ENCODE assay signal across 16 cellular contexts in genomic region chr13:110289174-110289573, GRCh38. TPM values are rescaled to one million over a fixed set of nuclear protein-coding genes. Genes with fewer than 3 reads are reported as not detected.
DNase-seq lines count a peak whose midpoint lies in the region; ATAC-seq and TF ChIP-seq lines count a peak whose summit lies in the region.
"Had no signal": no experiment of that assay in that cellular context is flagged by ENCODE, and none has a peak within 500 bp of the region (broad histone marks: within the 10 kb centered on the region; RNA-seq: fewer than 3 reads in every experiment).

No MANE protein-coding gene starts in this region.

- no peak overlapping the region for H3K4me3 ChIP-seq in stomach

- H3K27ac ChIP-seq in stomach, result peak overlapping the region in 3 of 5 donors; percentile 55 to 82 (median 62)
- H3K27ac ChIP-seq: 22Rv1 had no signal

- H3K4me3 Mint-ChIP-seq in activated CD8-positive, alpha-beta memory T cell treated with anti-CD3 and anti-CD28 coated beads, Interleukin-2, amount 10 ng/mL, durations not matched to agents 7 days and 5 days, result no peak overlapping the region
- no peak overlapping the region for H3K4me3 Mint-ChIP-seq in natural killer cell treated with Interleukin-12 subunit alpha and Interleukin-12 subunit beta and Interleukin-15 and Interleukin-18, amount 100 ng/mL, for 72 hours
- H3K4me3 Mint-ChIP-seq: CD14-positive monocyte; CD8-positive, alpha-beta T cell; H9 had no signal

- no peak for TF ChIP-seq EP300 in stomach (IDR thresholded peaks at IDR 0.05)

- peak; percentile 38 for DNase-seq in activated CD8-positive, alpha-beta memory T cell treated with anti-CD3 and anti-CD28 coated beads for 24 hours
- no peak for DNase-seq in activated CD8-positive, alpha-beta memory T cell treated with anti-CD3 and anti-CD28 coated beads, Interleukin-2, amount 10 ng/mL, durations not matched to agents 7 days and 5 days
- peak; percentile 62 for DNase-seq in mesenteric fat pad (ENCODE audit: low spot score)
- DNase-seq in stomach, result no peak
- DNase-seq in natural killer cell treated with Interleukin-12 subunit alpha and Interleukin-12 subunit beta and Interleukin-15 and Interleukin-18, amount 100 ng/mL, for 72 hours (ENCODE audit: low spot score), result no peak
- DNase-seq in HuH-7 (ENCODE audit: low spot score), result no peak
- DNase-seq in NCI-H2107 (lab: John Stamatoyannopoulos, UW), result no peak
- DNase-seq: CD8-positive, alpha-beta T cell; COR-L47; DMS153; DMS79 treated with DMSO at 0.1 percent for 48 hours; EL; GOT3; H9 had no signal

- no peak overlapping the region for H3K27ac Mint-ChIP-seq in activated CD8-positive, alpha-beta memory T cell treated with anti-CD3 and anti-CD28 coated beads, Interleukin-2, amount 10 ng/mL, durations not matched to agents 7 days and 5 days
- H3K27ac Mint-ChIP-seq in natural killer cell treated with Interleukin-12 subunit alpha and Interleukin-12 subunit beta and Interleukin-15 and Interleukin-18, amount 100 ng/mL, for 72 hours, result no peak overlapping the region
- H3K27ac Mint-ChIP-seq: CD14-positive monocyte; CD8-positive, alpha-beta T cell; H9 had no signal

- no peak for TF ChIP-seq POLR2A in stomach (IDR thresholded peaks at IDR 0.05)

- TF ChIP-seq CTCF in stomach (IDR thresholded peaks at IDR 0.05), result no peak

- H3K4me1 Mint-ChIP-seq in activated CD8-positive, alpha-beta memory T cell treated with anti-CD3 and anti-CD28 coated beads, Interleukin-2, amount 10 ng/mL, durations not matched to agents 7 days and 5 days, result no peaks in the 10 kb centered on the region
- H3K4me1 Mint-ChIP-seq in natural killer cell treated with Interleukin-12 subunit alpha and Interleukin-12 subunit beta and Interleukin-15 and Interleukin-18, amount 100 ng/mL, for 72 hours (ENCODE audit: low read depth in 2 of 2), result no peaks in the 10 kb centered on the region
- H3K4me1 Mint-ChIP-seq: CD14-positive monocyte had no signal

- H3K4me1 ChIP-seq in stomach, result peaks cover 2 to 69% (median 21%) of the 10 kb centered on the region in 4 donors

- H3K27me3 Mint-ChIP-seq in activated CD8-positive, alpha-beta memory T cell treated with anti-CD3 and anti-CD28 coated beads, Interleukin-2, amount 10 ng/mL, durations not matched to agents 7 days and 5 days, result peaks cover 6% of the 10 kb centered on the region
- peaks cover 3 to 14% of the 10 kb centered on the region in 2 donors for H3K27me3 Mint-ChIP-seq in natural killer cell treated with Interleukin-12 subunit alpha and Interleukin-12 subunit beta and Interleukin-15 and Interleukin-18, amount 100 ng/mL, for 72 hours

- CTCF ChIA-PET in activated CD8-positive, alpha-beta memory T cell treated with anti-CD3 and anti-CD28 coated beads, Interleukin-2, amount 10 ng/mL, durations not matched to agents 7 days and 5 days (lab: Charles Lee), result no interaction called here

- peaks cover 0 to 5% (median 0%) of the 10 kb centered on the region in 4 donors for H3K36me3 ChIP-seq in stomach

- H3K27me3 ChIP-seq in stomach, result no peaks in the 10 kb centered on the region

- 84 to 92% (median 86%) methylated on average over 9 of the region's 9 CpGs for WGBS in stomach, 5 donors

- H3K9me3 Mint-ChIP-seq in activated CD8-positive, alpha-beta memory T cell treated with anti-CD3 and anti-CD28 coated beads, Interleukin-2, amount 10 ng/mL, durations not matched to agents 7 days and 5 days (ENCODE audit: low read depth), result no peaks in the 10 kb centered on the region
- H3K9me3 Mint-ChIP-seq in natural killer cell treated with Interleukin-12 subunit alpha and Interleukin-12 subunit beta and Interleukin-15 and Interleukin-18, amount 100 ng/mL, for 72 hours, result no peaks in the 10 kb centered on the region
- H3K9me3 Mint-ChIP-seq: CD8-positive, alpha-beta T cell; H9 had no signal

- no peaks in the 10 kb centered on the region for H3K9me3 ChIP-seq in stomach

- intact Hi-C loops in stomach (cut with DNase I; ENCODE audit: low total_unique reads), result no loop called here

- H3K36me3 Mint-ChIP-seq in activated CD8-positive, alpha-beta memory T cell treated with anti-CD3 and anti-CD28 coated beads, Interleukin-2, amount 10 ng/mL, durations not matched to agents 7 days and 5 days, result no peaks in the 10 kb centered on the region
- H3K36me3 Mint-ChIP-seq in natural killer cell treated with Interleukin-12 subunit alpha and Interleukin-12 subunit beta and Interleukin-15 and Interleukin-18, amount 100 ng/mL, for 72 hours, result no peaks in the 10 kb centered on the region
- H3K36me3 Mint-ChIP-seq: CD14-positive monocyte; CD8-positive, alpha-beta T cell had no signal

- ATAC-seq in activated CD8-positive, alpha-beta memory T cell treated with anti-CD3 and anti-CD28 coated beads, Interleukin-2, amount 10 ng/mL, durations not matched to agents 7 days and 5 days, result no peak
- ATAC-seq in natural killer cell treated with Interleukin-12 subunit alpha and Interleukin-12 subunit beta and Interleukin-15 and Interleukin-18, amount 100 ng/mL, for 72 hours, result no peak
- ATAC-seq: CD8-positive, alpha-beta T cell had no signal

RNA-seq across cellular contexts. Expression of gene COL4A1, which starts 17.8 kb away (rescaled TPM):
- total RNA-seq in activated CD8-positive, alpha-beta memory T cell treated with anti-CD3 and anti-CD28 coated beads, Interleukin-2, amount 10 ng/mL, durations not matched to agents 7 days and 5 days, result not detected
- 1,996 TPM for total RNA-seq in mesenteric fat pad
- 100 to 1,000 TPM; 132 to 798 (median 175) TPM for total RNA-seq in stomach
- polyA plus RNA-seq in stomach, result 10 to 100 TPM; 18.8 to 59.0 (median 30.6) TPM
- not detected for total RNA-seq in natural killer cell treated with Interleukin-12 subunit alpha and Interleukin-12 subunit beta and Interleukin-15 and Interleukin-18, amount 100 ng/mL, for 72 hours
- total RNA-seq: CD8-positive, alpha-beta T cell had no signal

RNA-seq across cellular contexts. Expression of gene COL4A2, which starts 17.9 kb away (rescaled TPM):
- not detected for total RNA-seq in activated CD8-positive, alpha-beta memory T cell treated with anti-CD3 and anti-CD28 coated beads, Interleukin-2, amount 10 ng/mL, durations not matched to agents 7 days and 5 days
- total RNA-seq in mesenteric fat pad (1,333 TPM), stomach (100 to 1,000 TPM; 134 to 531 (median 366) TPM)
- 10 to 100 TPM; 24.0 to 96.6 (median 38.4) TPM for polyA plus RNA-seq in stomach
- not detected for total RNA-seq in natural killer cell treated with Interleukin-12 subunit alpha and Interleukin-12 subunit beta and Interleukin-15 and Interleukin-18, amount 100 ng/mL, for 72 hours
- total RNA-seq: CD8-positive, alpha-beta T cell had no signal
- polyA plus RNA-seq: CD14-positive monocyte had no signal

Comparison
In these comparisons a context has a peak if more than half of its experiments do, and no peak if none do; other contexts are left out.
1. DNase-seq: peak in activated CD8-positive, alpha-beta memory T cell treated with anti-CD3 and anti-CD28 coated beads for 24 hours (single experiment) and mesenteric fat pad (single experiment); none in activated CD8-positive, alpha-beta memory T cell treated with anti-CD3 and anti-CD28 coated beads, Interleukin-2, amount 10 ng/mL, durations not matched to agents 7 days and 5 days (single experiment), stomach (single experiment), natural killer cell treated with Interleukin-12 subunit alpha and Interleukin-12 subunit beta and Interleukin-15 and Interleukin-18, amount 100 ng/mL, for 72 hours (single experiment), HuH-7 (single experiment) and NCI-H2107 (single experiment).
2. RNA of gene COL4A1, which starts 17.8 kb away (total RNA-seq): 1,996 TPM in mesenteric fat pad (single experiment) and 132 to 798 TPM in stomach; not detected in activated CD8-positive, alpha-beta memory T cell treated with anti-CD3 and anti-CD28 coated beads, Interleukin-2, amount 10 ng/mL, durations not matched to agents 7 days and 5 days and not detected in natural killer cell treated with Interleukin-12 subunit alpha and Interleukin-12 subunit beta and Interleukin-15 and Interleukin-18, amount 100 ng/mL, for 72 hours; every median in the first group is over 100 times any median in the second.
3. RNA of gene COL4A2, which starts 17.9 kb away (total RNA-seq): 1,333 TPM in mesenteric fat pad (single experiment) and 134 to 531 TPM in stomach; not detected in activated CD8-positive, alpha-beta memory T cell treated with anti-CD3 and anti-CD28 coated beads, Interleukin-2, amount 10 ng/mL, durations not matched to agents 7 days and 5 days and not detected in natural killer cell treated with Interleukin-12 subunit alpha and Interleukin-12 subunit beta and Interleukin-15 and Interleukin-18, amount 100 ng/mL, for 72 hours; every median in the first group is over 100 times any median in the second.